ENCODE assay signal across 12 cellular contexts in genomic region chr19:5356918-5357317, GRCh38. TPM values are rescaled to one million over a fixed set of nuclear protein-coding genes. Genes with fewer than 3 reads are reported as not detected.
DNase-seq lines count a peak whose midpoint lies in the region; ATAC-seq, FAIRE-seq and TF ChIP-seq lines count a peak whose summit lies in the region.
"Had no signal": no experiment of that assay in that cellular context is flagged by ENCODE, and none has a peak within 500 bp of the region (broad histone marks: within the 10 kb centered on the region; RNA-seq: fewer than 3 reads in every experiment).

No MANE protein-coding gene starts in this region.

- CTCF ChIA-PET in K562 (lab: Yijun Ruan, JAX; ENCODE audit: low intra/inter-chr PET ratio) = no interaction called here

- H3K4me3 ChIP-seq in K562 = no peak overlapping the region
- no peak overlapping the region for H3K4me3 ChIP-seq in GM23248
- H3K4me3 ChIP-seq: BLaER1 treated with 17β-estradiol and CSF1 and Interleukin-3, amounts not matched to agents 10 nM and 100 nM; GM23338 had no signal

- 3% methylated on average over 13 of the region's 13 CpGs for WGBS in K562 (ENCODE audit: insufficient coverage, low coverage, missing lambda C conversion rate)
- WGBS in GM23248 (ENCODE audit: low coverage in 1 of 2, low lambda C conversion rate in 2 of 2, missing lambda C conversion rate in 2 of 2), 2 experiments = 14 to 15% methylated on average over 13 of the region's 13 CpGs

- in situ Hi-C loops in K562 (cut with MboI) (no loop called here), GM23248 (cut with MboI) (no loop called here)

- H3K27ac ChIP-seq in K562 (ENCODE audit: extremely low read depth, low read depth, low read length) (no peak overlapping the region), GM23248 (no peak overlapping the region)
- H3K27ac ChIP-seq: BLaER1 treated with 17β-estradiol and CSF1 and Interleukin-3, amounts not matched to agents 10 nM and 100 nM had no signal

- H3K9ac ChIP-seq in K562 (ENCODE audit: insufficient read depth in 1 of 2, low read depth in 2 of 2, low read length in 2 of 2) = no peak overlapping the region
- no peak overlapping the region for H3K9ac ChIP-seq in GM23248
- H3K9ac ChIP-seq: BLaER1 treated with 17β-estradiol and CSF1 and Interleukin-3, amounts not matched to agents 10 nM and 100 nM had no signal

- H3K79me2 ChIP-seq in K562 (ENCODE audit: control insufficient read depth, insufficient read depth, low read length) = no peaks in the 10 kb centered on the region
- H3K79me2 ChIP-seq in GM23248 (ENCODE audit: insufficient read depth) = no peaks in the 10 kb centered on the region

- H3K9me3 ChIP-seq in K562 (replicated peaks; ENCODE audit: control insufficient read depth, insufficient read depth, low read depth, low read length) (no peaks in the 10 kb centered on the region), GM23248 (ENCODE audit: low read depth) (no peaks in the 10 kb centered on the region)
- H3K9me3 ChIP-seq: BLaER1 treated with 17β-estradiol and CSF1 and Interleukin-3, amounts not matched to agents 10 nM and 100 nM had no signal

- H3K4me2 ChIP-seq in K562 (ENCODE audit: insufficient read depth, low read length) (no peak overlapping the region), GM23248 (ENCODE audit: unreplicated experiment) (no peak overlapping the region)
- H3K4me2 ChIP-seq: BLaER1 treated with 17β-estradiol and CSF1 and Interleukin-3, amounts not matched to agents 10 nM and 100 nM; GM23338 had no signal

- no peak overlapping the region for H2AFZ ChIP-seq in K562 (ENCODE audit: low read depth, low read length)
- H2AFZ ChIP-seq in GM23248 = no peak overlapping the region
- H2AFZ ChIP-seq: GM23338 had no signal

- POLR2A ChIA-PET in K562 (lab: Yijun Ruan, JAX) = interaction anchor here (0.6 to 0.7 kb wide), 2 partner anchors 16 to 112 kb away, joined by 3 read pairs; no protein-coding TSS in a partner anchor

- TF ChIP-seq EP300 in K562 (IDR thresholded peaks at IDR 0.05; ENCODE audit: low read length) = no peak

- BruUV-seq in K562 (replicated peaks; lab: Mats Ljungman, UMichigan) = no TSS peak

- TF ChIP-seq RAD21 in K562 (CRISPR knock-in tag; conservative IDR thresholded peaks at IDR 0.05 in 1 of 2, IDR thresholded peaks at IDR 0.05 in 1 of 2) = no peak

- H4K20me1 ChIP-seq in K562 (replicated peaks; ENCODE audit: control insufficient read depth, insufficient read depth, low read length) = peaks cover 2% of the 10 kb centered on the region; the same call in 1 of the 2 replicates
- H4K20me1 ChIP-seq in GM23248 (ENCODE audit: insufficient read depth) = no peaks in the 10 kb centered on the region

- ATAC-seq in K562 (no peak), GM19351 (IDR thresholded peaks at IDR 0.05; ENCODE audit: unreplicated experiment) (no peak)
- ATAC-seq: GM23338 had no signal

- DNase-seq in NCI-H2227 (lab: John Stamatoyannopoulos, UW; ENCODE audit: unreplicated experiment) (peak; percentile 37), NCI-H2227 treated with DMSO at 0.1 percent for 48 hours (lab: John Stamatoyannopoulos, UW) (no peak), M059J (ENCODE audit: low read depth) (peak; percentile 64), K562 (ENCODE audit: extremely low read depth in 1 of 4, low spot score in 3 of 4) (no peak), glomerular visceral epithelial cell (ENCODE audit: extremely low spot score) (no peak), GM23248 (no peak)
- DNase-seq: ACHN; CD4-positive, CD25-positive, alpha-beta regulatory T cell; IMR-90 had no signal

- H3K9me2 ChIP-seq in GM23248 (ENCODE audit: insufficient read depth) = no peaks in the 10 kb centered on the region

- TF ChIP-seq POLR2A in K562 (conservative IDR thresholded peaks at IDR 0.05) = no peak

- H3K4me1 ChIP-seq in K562 (replicated peaks in 1 of 2; ENCODE audit: control insufficient read depth in 2 of 2, insufficient read depth in 2 of 2, low read length in 2 of 2) (no peaks in the 10 kb centered on the region; a peak in 1 of 5 replicates), GM23248 (ENCODE audit: insufficient read depth) (no peaks in the 10 kb centered on the region)

- H3K9me1 ChIP-seq in K562 (ENCODE audit: control insufficient read depth, insufficient read depth, low read length) = no peaks in the 10 kb centered on the region

- intact Hi-C loops in K562 (cut with micrococcal nuclease) = no loop called here

- peaks cover 0 to 29% of the 10 kb centered on the region in 2 experiments; a peak in 1 of 5 replicates for H3K27me3 ChIP-seq in K562 (ENCODE audit: control insufficient read depth in 2 of 2, insufficient read depth in 2 of 2, low read length in 2 of 2)
- peaks cover 22% of the 10 kb centered on the region; the same call in 1 of the 2 replicates for H3K27me3 ChIP-seq in GM23248 (replicated peaks; ENCODE audit: insufficient read depth)
- H3K27me3 ChIP-seq: BLaER1 treated with 17β-estradiol and CSF1 and Interleukin-3, amounts not matched to agents 10 nM and 100 nM had no signal

- no peak for FAIRE-seq in K562 (lab: Jason Lieb, UNC)

- no peaks in the 10 kb centered on the region for H3F3A ChIP-seq in GM23248 (ENCODE audit: insufficient read depth)

- TF ChIP-seq CTCF in K562 (IDR thresholded peaks at IDR 0.05 in 2 of 3, conservative IDR thresholded peaks at IDR 0.05 in 1 of 3; ENCODE audit: insufficient read depth in 2 of 3, low read depth in 1 of 3, low read length in 3 of 3) = no peak

- H3K36me3 ChIP-seq in K562 (ENCODE audit: control insufficient read depth, insufficient read depth, low read length) (no peaks in the 10 kb centered on the region), GM23248 (ENCODE audit: low read depth) (no peaks in the 10 kb centered on the region)
- H3K36me3 ChIP-seq: BLaER1 treated with 17β-estradiol and CSF1 and Interleukin-3, amounts not matched to agents 10 nM and 100 nM had no signal

TF ChIP-seq in K562, 482 proteins besides CTCF, POLR2A, EP300 and RAD21:
- TF ChIP-seq NFXL1 (CRISPR knock-in tag; IDR thresholded peaks at IDR 0.05) = no peak
- TF ChIP-seq ESRRA (IDR thresholded peaks at IDR 0.05; ENCODE audit: borderline replicate concordance, low read depth) = peak; percentile 54
TF ChIP-seq in K562: peak in this region for 1.

RNA-seq across cellular contexts. Expression of gene PTPRS, which starts 16.3 kb away (rescaled TPM):
- 37.8 and 96.6 TPM in 2 replicates for total RNA-seq in M059J (2014; rRNA removed; shearing (Covaris generic))
- 79.8 and 180 TPM in 2 replicates for total RNA-seq in K562 (2011; cell fraction: chromatin; rRNA removed; ENCODE audit: low replicate concordance)
- total RNA-seq in K562 (2011; cell fraction: nucleolus; rRNA removed) = 97.4 and 130 TPM in 2 replicates
- 85.8 and 89.2 TPM in 2 replicates for total RNA-seq in K562 (2011; cell fraction: nucleoplasm; rRNA removed)
- total RNA-seq in K562 (2014; rRNA removed) (26.4 and 28.0 TPM in 2 replicates), K562 (2014; rRNA removed; fragmentation: Illumina TruSeq; extraction: Trizol) (6.1 and 6.7 TPM in 2 replicates), K562 (2015; rRNA removed; fragmentation: Illumina TruSeq; extraction: Trizol) (14.1 and 15.1 TPM in 2 replicates), K562 (2021) (45.2 and 49.4 TPM in 2 replicates)
- polyA plus RNA-seq in K562 (2011; rRNA removed) (14.9 and 17.4 TPM in 2 replicates), K562 (2014; fragmentation: Illumina TruSeq; extraction: Trizol) (8.3 and 10.7 TPM in 2 replicates), K562 (2014; fragmentation: Nextera tagmentation; extraction: Ambion mirVana) (1 to 10 TPM; 1.1 to 1.2 TPM), K562 (2014; rRNA removed) (26.9 and 27.4 TPM in 2 replicates), GM23248 (2016; fragmentation: Nextera tagmentation; extraction: Ambion mirVana) (20.2 and 21.7 TPM in 2 replicates)
- 14.3 and 32.7 TPM in 2 replicates for polyA plus RNA-seq in K562 (2011; cell fraction: cytosol; rRNA removed)
- polyA plus RNA-seq in K562 (2011; cell fraction: nucleus; rRNA removed) = 54.1 and 106 TPM in 2 replicates
- 23.1 and 29.5 TPM in 2 replicates for polyA plus RNA-seq in K562 (2012)
- polyA minus RNA-seq in K562 (2011; rRNA and poly(A)+ RNA removed) = 11.5 and 28.9 TPM in 2 replicates
- polyA minus RNA-seq in K562 (2011; cell fraction: cytosol; rRNA and poly(A)+ RNA removed) = 41.9 and 44.2 TPM in 2 replicates
- polyA minus RNA-seq in K562 (2011; cell fraction: nucleus; rRNA and poly(A)+ RNA removed) = 27.2 and 33.5 TPM in 2 replicates
- total RNA-seq in GM23248 (2014; rRNA removed; shearing (Covaris generic)) = 196 and 215 TPM in 2 replicates

Comparison
In these comparisons a context has a peak if more than half of its experiments do, and no peak if none do; other contexts are left out.
1. DNase-seq: peak in NCI-H2227 (single experiment) and M059J (single experiment); none in NCI-H2227 treated with DMSO at 0.1 percent for 48 hours (single experiment), K562 (0 of 4), glomerular visceral epithelial cell (single experiment) and GM23248 (single experiment).